14 cellular contexts compared by ENCODE assay signal in the genomic region with DNA sequence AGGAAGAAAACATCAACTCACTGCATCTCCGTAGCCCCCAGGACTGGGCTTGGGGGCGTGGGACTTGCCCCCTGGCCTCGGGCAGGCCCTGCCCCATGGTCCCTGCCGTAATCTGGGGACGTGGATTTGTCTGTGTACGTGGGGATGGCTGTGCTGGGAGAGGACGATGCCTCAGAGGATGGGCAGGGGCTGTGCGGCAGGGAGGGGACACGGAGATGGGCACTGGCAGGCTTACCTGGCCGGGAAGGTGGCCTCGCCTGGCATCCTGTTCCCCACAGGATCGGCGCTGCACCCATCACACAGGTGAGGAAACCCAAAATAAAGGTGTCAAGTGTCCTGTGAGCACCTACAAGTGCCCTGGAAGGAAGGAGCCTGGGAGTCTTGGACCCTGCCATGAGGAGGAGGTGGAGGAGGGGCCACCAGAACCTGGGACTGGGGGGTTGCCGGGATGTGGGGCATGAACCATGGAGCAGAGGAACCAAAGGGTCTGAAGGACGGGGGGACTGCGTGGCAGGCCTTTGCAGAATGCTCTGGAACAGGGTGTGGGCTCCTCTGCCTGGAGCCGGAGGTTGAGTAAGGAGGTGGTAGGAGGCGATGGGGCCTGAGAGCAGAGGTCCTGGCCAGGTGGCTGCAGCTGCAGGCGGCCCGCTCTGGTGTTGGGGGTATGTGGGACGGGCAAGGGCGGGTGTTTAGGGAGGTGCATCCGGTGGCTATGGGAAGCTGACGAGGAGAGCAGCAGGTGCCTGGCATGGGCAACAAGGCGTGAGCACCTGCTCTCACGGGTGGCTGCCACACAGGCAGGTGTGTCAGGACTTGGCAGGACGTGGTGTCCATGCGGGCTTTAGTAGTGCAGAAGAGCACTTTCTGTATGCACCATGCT. TPM values are rescaled to one million over a fixed set of nuclear protein-coding genes. Genes with fewer than 3 reads are reported as not detected.
A peak's percentile ranks its signal among the peaks of the same experiment; 100 is the strongest.
DNase-seq lines count a peak whose midpoint lies in the region; ATAC-seq and TF ChIP-seq lines count a peak whose summit lies in the region.
"Had no signal": no experiment of that assay in that cellular context is flagged by ENCODE, and none has a peak within 500 bp of the region (broad histone marks: within the 10 kb centered on the region; RNA-seq: fewer than 3 reads in every experiment).

No MANE protein-coding gene starts in this region.

- no peaks in the 10 kb centered on the region for H3K4me1 Mint-ChIP-seq in activated CD4-positive, alpha-beta T cell treated with anti-CD3 and anti-CD28 coated beads for 36 hours

- peaks cover 7% of the 10 kb centered on the region for H3K27me3 ChIP-seq in prostate gland (replicated peaks; ENCODE audit: insufficient read depth)
- H3K27me3 ChIP-seq: ovary had no signal

- H3K9me3 Mint-ChIP-seq in activated CD4-positive, alpha-beta T cell treated with anti-CD3 and anti-CD28 coated beads for 36 hours (ENCODE audit: low read depth): peaks cover 11% of the 10 kb centered on the region

- no peak overlapping the region for H3K4me3 Mint-ChIP-seq in activated CD4-positive, alpha-beta T cell treated with anti-CD3 and anti-CD28 coated beads for 36 hours

- H3K36me3 ChIP-seq in prostate gland: no peaks in the 10 kb centered on the region
- H3K36me3 ChIP-seq: ovary had no signal

- H3K36me3 Mint-ChIP-seq in activated CD4-positive, alpha-beta T cell treated with anti-CD3 and anti-CD28 coated beads for 36 hours (ENCODE audit: low read depth): no peaks in the 10 kb centered on the region

- POLR2A ChIA-PET in activated CD4-positive, alpha-beta T cell treated with anti-CD3 and anti-CD28 coated beads for 36 hours (lab: Charles Lee): no interaction called here

- H3K4me1 ChIP-seq in prostate gland (replicated peaks): no peaks in the 10 kb centered on the region

- WGBS in prostate gland: 80% methylated on average over 28 of the region's 28 CpGs

- peak; percentile 20 for ATAC-seq in activated CD4-positive, alpha-beta T cell treated with anti-CD3 and anti-CD28 coated beads for 36 hours
- ATAC-seq: SK-N-SH treated with all-trans-retinoic acid at 6 μM for 48 hours had no signal

- intact Hi-C loops in activated CD4-positive, alpha-beta T cell treated with anti-CD3 and anti-CD28 coated beads for 36 hours (cut with DNase I, micrococcal nuclease): loop anchor here (1.0 to 10.0 kb wide), 4 partner anchors 28 to 128 kb away; a partner anchor contains a TSS
- intact Hi-C loops in posterior vena cava (cut with DNase I) (no loop called here), prostate gland (cut with DNase I) (no loop called here)

- in situ Hi-C loops in GM13977 (cut with MboI; ENCODE audit: low pct_unique_long_range_greater_than_20kb, low sequenced_read_pairs, unreplicated experiment): no loop called here

- H3K27ac Mint-ChIP-seq in activated CD4-positive, alpha-beta T cell treated with anti-CD3 and anti-CD28 coated beads for 36 hours: no peak overlapping the region

- no peaks in the 10 kb centered on the region for H3K27me3 Mint-ChIP-seq in activated CD4-positive, alpha-beta T cell treated with anti-CD3 and anti-CD28 coated beads for 36 hours

- H3K4me3 ChIP-seq in prostate gland: no peak overlapping the region
- H3K4me3 ChIP-seq: ovary had no signal

- CTCF ChIA-PET in activated CD4-positive, alpha-beta T cell treated with anti-CD3 and anti-CD28 coated beads for 36 hours (lab: Charles Lee): interaction anchor here (0.8 kb wide), 1 partner anchor 47 kb away, joined by 4 read pairs; no protein-coding TSS in a partner anchor

- TF ChIP-seq CTCF in GM13977 (IDR thresholded peaks at IDR 0.05; ENCODE audit: extremely low read depth, insufficient read depth, missing control alignments): no peak
- no peak for TF ChIP-seq CTCF in prostate gland (IDR thresholded peaks at IDR 0.05)

- no peak overlapping the region for H3K27ac ChIP-seq in prostate gland
- H3K27ac ChIP-seq: ovary had no signal

- DNase-seq in activated CD4-positive, alpha-beta T cell treated with anti-CD3 and anti-CD28 coated beads for 36 hours: no peak
- DNase-seq in activated CD4-positive, alpha-beta T cell treated with anti-CD3 and anti-CD28 coated beads, Interleukin-2, amount 50 U/mL, for 48 hours: no peak
- DNase-seq in NCI-H2081 (lab: John Stamatoyannopoulos, UW) (peak; percentile 78 to 90), posterior vena cava (ENCODE audit: low spot score) (peak; percentile 76), GM13977 (ENCODE audit: low spot score) (no peak), prostate gland (ENCODE audit: low spot score) (no peak)
- peak; percentile 45 for DNase-seq in activated CD8-positive, alpha-beta memory T cell treated with anti-CD3 and anti-CD28 coated beads, Interleukin-2, amount 50 U/mL, for 48 hours
- no peak for DNase-seq in NK-92 treated with Interleukin-12 subunit alpha and Interleukin-12 subunit beta, amount 100 ng/mL, for 24 hours (lab: John Stamatoyannopoulos, UW)
- DNase-seq: amniotic stem cell, glutamatergic neuron, NCI-H1436 treated with DMSO at 0.1 percent for 48 hours had no signal

- H3K9me3 ChIP-seq in prostate gland: no peaks in the 10 kb centered on the region
- H3K9me3 ChIP-seq: ovary had no signal

- no peak for TF ChIP-seq POLR2A in prostate gland (IDR thresholded peaks at IDR 0.05)

RNA-seq across cellular contexts. Expression of a gene that starts 27.8 kb away (rescaled TPM):
- 1 to 10 TPM; 2.7 to 2.9 TPM for total RNA-seq in activated CD4-positive, alpha-beta T cell treated with anti-CD3 and anti-CD28 coated beads for 36 hours
- total RNA-seq in posterior vena cava (1 to 10 TPM; 1.5 to 1.8 TPM), prostate gland (1 to 10 TPM; 1.6 to 7.1 TPM)
- total RNA-seq: HT1080 had no signal

Comparison
In these comparisons a context has a peak if more than half of its experiments do, and no peak if none do; other contexts are left out.
1. DNase-seq: peak in NCI-H2081 (2 of 2), activated CD8-positive, alpha-beta memory T cell treated with anti-CD3 and anti-CD28 coated beads, Interleukin-2, amount 50 U/mL, for 48 hours (single experiment) and posterior vena cava (single experiment); none in activated CD4-positive, alpha-beta T cell treated with anti-CD3 and anti-CD28 coated beads for 36 hours (single experiment), activated CD4-positive, alpha-beta T cell treated with anti-CD3 and anti-CD28 coated beads, Interleukin-2, amount 50 U/mL, for 48 hours (0 of 2), NK-92 treated with Interleukin-12 subunit alpha and Interleukin-12 subunit beta, amount 100 ng/mL, for 24 hours (single experiment), GM13977 (single experiment) and prostate gland (single experiment).
2. intact Hi-C loops: an anchor here in activated CD4-positive, alpha-beta T cell treated with anti-CD3 and anti-CD28 coated beads for 36 hours (1.0 to 10.0 kb wide); none called in posterior vena cava and prostate gland.